In genomic region chr5:154401931-154402330, GRCh38 we compare ENCODE assay signal across 17 cellular contexts. TPM values are rescaled to one million over a fixed set of nuclear protein-coding genes. Genes with fewer than 3 reads are reported as not detected.
DNase-seq lines count a peak whose midpoint lies in the region; ATAC-seq and TF ChIP-seq lines count a peak whose summit lies in the region.
"Had no signal": no experiment of that assay in that cellular context is flagged by ENCODE, and none has a peak within 500 bp of the region (broad histone marks: within the 10 kb centered on the region; RNA-seq: fewer than 3 reads in every experiment).

No MANE protein-coding gene starts in this region.

- no peaks in the 10 kb centered on the region for H3K9me3 Mint-ChIP-seq in activated CD4-positive, alpha-beta T cell treated with anti-CD3 and anti-CD28 coated beads, Interleukin-2, amount 10 ng/mL, durations not matched to agents 24 days and 14 days
- no peaks in the 10 kb centered on the region for H3K9me3 Mint-ChIP-seq in activated T-helper 17 cell treated with anti-CD3 and anti-CD28 coated beads, Interleukin-2, amount 50 U/mL, for 72 hours
- H3K9me3 Mint-ChIP-seq in effector memory CD8-positive, alpha-beta T cell: no peaks in the 10 kb centered on the region
- H3K9me3 Mint-ChIP-seq: CD4-positive, CD25-positive, alpha-beta regulatory T cell; GM23338 had no signal

- no peak overlapping the region for H3K27ac ChIP-seq in spleen
- H3K27ac ChIP-seq: 22Rv1, BLaER1 had no signal

- H3K27me3 ChIP-seq in spleen (replicated peaks in 1 of 7): no peaks in the 10 kb centered on the region
- H3K27me3 ChIP-seq: BLaER1 had no signal

- H3K4me1 Mint-ChIP-seq in activated CD4-positive, alpha-beta T cell treated with anti-CD3 and anti-CD28 coated beads, Interleukin-2, amount 10 ng/mL, durations not matched to agents 24 days and 14 days: peaks cover 7% of the 10 kb centered on the region
- no peaks in the 10 kb centered on the region for H3K4me1 Mint-ChIP-seq in activated T-helper 17 cell treated with anti-CD3 and anti-CD28 coated beads, Interleukin-2, amount 50 U/mL, for 72 hours
- H3K4me1 Mint-ChIP-seq in effector memory CD8-positive, alpha-beta T cell (ENCODE audit: low read depth in 2 of 2): peaks cover 12 to 17% of the 10 kb centered on the region in 2 donors

- TF ChIP-seq POLR2A in spleen (IDR thresholded peaks at IDR 0.05): no peak

- no peak for DNase-seq in activated CD4-positive, alpha-beta T cell treated with anti-CD3 and anti-CD28 coated beads, Interleukin-2, amount 10 ng/mL, durations not matched to agents 24 days and 14 days
- no peak for DNase-seq in activated CD4-positive, alpha-beta T cell treated with anti-CD3 and anti-CD28 coated beads, Interleukin-2, amount 50 U/mL, for 4 hours
- DNase-seq in effector memory CD8-positive, alpha-beta T cell: no peak
- DNase-seq in spleen (peak; percentile 58), HK-2 (ENCODE audit: unreplicated experiment) (no peak), NCI-H345 treated with DMSO at 0.1 percent for 48 hours (lab: John Stamatoyannopoulos, UW; ENCODE audit: unreplicated experiment) (no peak)
- DNase-seq: AML-193; CD4-positive, CD25-positive, alpha-beta regulatory T cell; DMS79 treated with DMSO at 0.1 percent for 48 hours; EL; H7 had no signal

- H3K27me3 Mint-ChIP-seq in activated CD4-positive, alpha-beta T cell treated with anti-CD3 and anti-CD28 coated beads, Interleukin-2, amount 10 ng/mL, durations not matched to agents 24 days and 14 days: no peaks in the 10 kb centered on the region
- H3K27me3 Mint-ChIP-seq in activated T-helper 17 cell treated with anti-CD3 and anti-CD28 coated beads, Interleukin-2, amount 50 U/mL, for 72 hours: no peaks in the 10 kb centered on the region
- no peaks in the 10 kb centered on the region for H3K27me3 Mint-ChIP-seq in effector memory CD8-positive, alpha-beta T cell
- H3K27me3 Mint-ChIP-seq: CD4-positive, CD25-positive, alpha-beta regulatory T cell had no signal

- H3K9me3 ChIP-seq in spleen: no peaks in the 10 kb centered on the region
- H3K9me3 ChIP-seq: BLaER1 had no signal

- peaks cover 0 to 26% (median 0%) of the 10 kb centered on the region in 6 donors for H3K36me3 ChIP-seq in spleen
- H3K36me3 ChIP-seq: BLaER1 had no signal

- peak overlapping the region; percentile 26 for H3K27ac Mint-ChIP-seq in activated CD4-positive, alpha-beta T cell treated with anti-CD3 and anti-CD28 coated beads, Interleukin-2, amount 10 ng/mL, durations not matched to agents 24 days and 14 days
- peak overlapping the region; percentile 61 for H3K27ac Mint-ChIP-seq in activated T-helper 17 cell treated with anti-CD3 and anti-CD28 coated beads, Interleukin-2, amount 50 U/mL, for 72 hours
- H3K27ac Mint-ChIP-seq in effector memory CD8-positive, alpha-beta T cell: peak overlapping the region; percentile 42 to 76
- H3K27ac Mint-ChIP-seq: GM23338 had no signal

- ATAC-seq in activated T-helper 17 cell treated with anti-CD3 and anti-CD28 coated beads, Interleukin-2, amount 50 U/mL, for 72 hours (replicated peaks): no peak
- ATAC-seq in effector memory CD8-positive, alpha-beta T cell (replicated peaks): no peak
- ATAC-seq in HG02798 (IDR thresholded peaks at IDR 0.05; ENCODE audit: poor library complexity, unreplicated experiment): no peak
- ATAC-seq: GM23338, HepG2 had no signal

- 91 to 98% (median 95%) methylated on average over 9 of the region's 9 CpGs for WGBS in spleen, 5 donors

- no peak overlapping the region for H3K4me3 Mint-ChIP-seq in activated CD4-positive, alpha-beta T cell treated with anti-CD3 and anti-CD28 coated beads, Interleukin-2, amount 10 ng/mL, durations not matched to agents 24 days and 14 days
- H3K4me3 Mint-ChIP-seq in activated T-helper 17 cell treated with anti-CD3 and anti-CD28 coated beads, Interleukin-2, amount 50 U/mL, for 72 hours: no peak overlapping the region
- H3K4me3 Mint-ChIP-seq in effector memory CD8-positive, alpha-beta T cell: no peak overlapping the region
- H3K4me3 Mint-ChIP-seq: CD4-positive, CD25-positive, alpha-beta regulatory T cell; GM23338 had no signal

- intact Hi-C loops in activated CD4-positive, alpha-beta T cell treated with anti-CD3 and anti-CD28 coated beads, Interleukin-2, amount 10 ng/mL, durations not matched to agents 24 days and 14 days (cut with micrococcal nuclease): no loop called here
- intact Hi-C loops in spleen (cut with DNase I; ENCODE audit: low total_unique reads): loop anchor here (5.0 to 10.0 kb wide), 2 partner anchors 330 to 427 kb away; no protein-coding TSS in a partner anchor

- peaks cover 3 to 22% (median 16%) of the 10 kb centered on the region in 6 donors for H3K4me1 ChIP-seq in spleen

- H3K36me3 Mint-ChIP-seq in activated CD4-positive, alpha-beta T cell treated with anti-CD3 and anti-CD28 coated beads, Interleukin-2, amount 10 ng/mL, durations not matched to agents 24 days and 14 days (ENCODE audit: low read depth): peaks cover 1% of the 10 kb centered on the region
- peaks cover 6% of the 10 kb centered on the region for H3K36me3 Mint-ChIP-seq in activated T-helper 17 cell treated with anti-CD3 and anti-CD28 coated beads, Interleukin-2, amount 50 U/mL, for 72 hours (ENCODE audit: low read depth)
- peaks cover 24% of the 10 kb centered on the region for H3K36me3 Mint-ChIP-seq in effector memory CD8-positive, alpha-beta T cell (ENCODE audit: insufficient read depth)

- no peak overlapping the region for H3K4me3 ChIP-seq in spleen
- H3K4me3 ChIP-seq: BLaER1, GM23338 had no signal

- TF ChIP-seq CTCF in spleen (IDR thresholded peaks at IDR 0.05 in 8 of 11, conservative IDR thresholded peaks at IDR 0.05 in 3 of 11): no peak

RNA-seq across cellular contexts. Expression of gene SAP30L, which starts 43.9 kb away (rescaled TPM):
- 31.4 and 37.7 TPM in 2 replicates for total RNA-seq in activated CD4-positive, alpha-beta T cell treated with anti-CD3 and anti-CD28 coated beads, Interleukin-2, amount 10 ng/mL, durations not matched to agents 24 days and 14 days
- total RNA-seq in activated T-helper 17 cell treated with anti-CD3 and anti-CD28 coated beads, Interleukin-2, amount 50 U/mL, for 72 hours: 10 to 100 TPM; 16.4 to 28.9 TPM
- 10 to 100 TPM; 28.8 to 43.5 (median 36.7) TPM for total RNA-seq in spleen
- 10 to 100 TPM; 17.4 to 21.6 (median 19.4) TPM for polyA plus RNA-seq in spleen
